ENCODE assay signal across 20 cellular contexts in the genomic region with DNA sequence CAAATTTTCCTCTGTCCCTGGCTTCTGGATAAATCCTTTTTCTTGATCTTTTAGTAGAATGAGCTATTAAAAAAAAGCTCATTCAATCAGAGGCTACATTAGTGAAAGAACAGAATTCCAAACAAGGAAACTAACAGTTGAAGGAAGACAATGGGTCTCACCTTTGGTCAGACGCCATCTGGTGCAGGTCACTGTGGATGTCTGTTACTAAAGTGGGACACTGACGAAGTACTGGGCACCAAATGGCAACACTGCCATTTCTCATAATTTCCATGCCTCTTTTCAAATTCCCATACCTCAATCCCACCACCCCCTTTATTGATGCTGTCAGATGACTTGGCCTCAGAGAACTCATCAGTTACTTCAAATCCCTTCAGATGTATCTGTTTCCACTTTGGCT.
"Had no signal": no experiment of that assay in that cellular context is flagged by ENCODE, and none has a peak within 500 bp of the region (broad histone marks: within the 10 kb centered on the region; RNA-seq: fewer than 3 reads in every experiment).

No MANE protein-coding gene starts in this region.

- ATAC-seq: activated CD8-positive, alpha-beta T cell treated with anti-CD3 and anti-CD28 coated beads for 36 hours had no signal

- H3K4me3 ChIP-seq: adrenal gland, SJCRH30 had no signal

- H3K9ac ChIP-seq: KMS-11, SK-N-SH had no signal

- DNase-seq: activated CD4-positive, CD25-positive, alpha-beta regulatory T cell; activated CD8-positive, alpha-beta memory T cell treated with anti-CD3 and anti-CD28 coated beads, Interleukin-2, amount 50 U/mL, for 48 hours; activated CD8-positive, alpha-beta T cell treated with anti-CD3 and anti-CD28 coated beads for 36 hours; activated naive CD4-positive, alpha-beta T cell treated with anti-CD3 and anti-CD28 coated beads, Interleukin-2, amount 50 U/mL, for 16 hours; activated naive CD8-positive, alpha-beta T cell treated with anti-CD3 and anti-CD28 coated beads, Interleukin-2, amount 10 ng/mL, durations not matched to agents 7 days and 5 days; activated T-cell treated with anti-CD3 and anti-CD28 coated beads, Interleukin-2, amount 50 U/mL, for 1 hour; adrenal gland; anterior cingulate cortex; NCI-H1092; NCI-H1417; NCI-H1930; NCI-H2171 treated with DMSO at 0.1 percent for 48 hours; NCI-H226; NCI-H526; NCI-H82; SJCRH30; SK-N-SH; T-helper 1 cell had no signal

- H3K36me3 ChIP-seq: adrenal gland, SJCRH30 had no signal

- H3K9me3 ChIP-seq: adrenal gland, SJCRH30 had no signal

- H3K27ac Mint-ChIP-seq: activated CD8-positive, alpha-beta T cell treated with anti-CD3 and anti-CD28 coated beads for 36 hours; activated naive CD8-positive, alpha-beta T cell treated with anti-CD3 and anti-CD28 coated beads, Interleukin-2, amount 10 ng/mL, durations not matched to agents 7 days and 5 days had no signal

- H3K4me1 ChIP-seq: SJCRH30 had no signal

- H3K27me3 Mint-ChIP-seq: activated CD8-positive, alpha-beta T cell treated with anti-CD3 and anti-CD28 coated beads for 36 hours; activated naive CD8-positive, alpha-beta T cell treated with anti-CD3 and anti-CD28 coated beads, Interleukin-2, amount 10 ng/mL, durations not matched to agents 7 days and 5 days had no signal

- H3K4me2 ChIP-seq: KMS-11, SK-N-SH had no signal

- H3K27ac ChIP-seq: adrenal gland, KMS-11, SJCRH30, VCaP had no signal

- H3K27me3 ChIP-seq: adrenal gland, SJCRH30 had no signal

- H3K4me3 Mint-ChIP-seq: activated CD8-positive, alpha-beta T cell treated with anti-CD3 and anti-CD28 coated beads for 36 hours; activated naive CD8-positive, alpha-beta T cell treated with anti-CD3 and anti-CD28 coated beads, Interleukin-2, amount 10 ng/mL, durations not matched to agents 7 days and 5 days had no signal
